In the genomic region with DNA sequence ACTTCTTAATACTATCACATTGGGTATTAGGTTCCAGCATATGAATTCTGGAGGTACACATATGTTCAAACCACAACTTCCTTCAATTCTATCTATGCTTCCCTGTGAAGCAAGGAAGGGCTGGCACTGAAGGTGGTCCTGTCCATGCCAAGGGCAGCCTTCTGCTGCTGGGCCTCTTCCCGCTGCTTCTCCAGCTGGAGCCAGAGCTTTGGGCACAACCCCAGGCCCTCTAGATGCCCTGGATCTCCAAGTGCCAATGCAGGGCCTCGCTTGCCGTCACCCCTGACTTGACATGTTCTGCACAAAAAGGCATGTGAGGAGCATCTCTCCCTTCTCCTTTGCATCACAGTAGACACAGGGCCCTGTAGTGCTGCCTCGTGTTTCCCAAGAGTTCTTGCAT, we compare ENCODE assay signal across 28 cellular contexts.
"Had no signal": no experiment of that assay in that cellular context is flagged by ENCODE, and none has a peak within 500 bp of the region (broad histone marks: within the 10 kb centered on the region; RNA-seq: fewer than 3 reads in every experiment).

No MANE protein-coding gene starts in this region.

- H3K4me3 ChIP-seq: pancreas, prostate gland, right atrium auricular region, right lobe of liver, sigmoid colon, stomach, thoracic aorta, thyroid gland, tibial nerve, upper lobe of left lung, vagina had no signal

- DNase-seq: naive thymus-derived CD8-positive, alpha-beta T cell; nephron progenitor cell; nucleus accumbens; pancreas; retina; right lobe of liver; sigmoid colon; small intestine; stimulated activated CD4-positive, alpha-beta T cell treated with anti-CD3 and anti-CD28 coated beads, Interleukin-15, amount 100 ng/mL, for 24 hours; stimulated activated CD4-positive, alpha-beta T cell treated with anti-CD3 and anti-CD28 coated beads, Interleukin-2, amount 100 ng/mL, for 24 hours; stimulated activated CD4-positive, alpha-beta T cell treated with anti-CD3 and anti-CD28 coated beads, Interleukin-2, amount 100 ng/mL, for 48 hours; stimulated activated CD4-positive, alpha-beta T cell treated with anti-CD3 and anti-CD28 coated beads, Interleukin-4, amount 100 ng/mL, for 24 hours; stimulated activated naive CD4-positive, alpha-beta T cell treated with Interleukin-2 at 50 U/mL for 16 hours; stomach; thyroid gland; trophoblast cell; upper lobe of left lung had no signal

- H3K36me3 ChIP-seq: neutrophil, pancreas, prostate gland, right atrium auricular region, right lobe of liver, sigmoid colon, stomach, thoracic aorta, thyroid gland, tibial nerve, upper lobe of left lung, vagina had no signal

- H3K9me3 Mint-ChIP-seq: naive thymus-derived CD8-positive, alpha-beta T cell; natural killer cell treated with Interleukin-12 subunit alpha and Interleukin-12 subunit beta and Interleukin-15 and Interleukin-18, amount 100 ng/mL, for 72 hours; nephron progenitor cell; neural crest cell; stimulated activated memory B cell treated with anti-CD40 and anti-IgM and Interleukin-4, amounts not matched to agents 10 μg/mL and 1 μg/mL and 100 μg/mL, for 72 hours; stimulated activated naive CD8-positive, alpha-beta T cell treated with anti-CD3 and anti-CD28 coated beads, Interleukin-15, Interleukin-2, amounts not matched to agents 100 ng/mL and 50 ng/mL, for 24 hours had no signal

- H3K27ac Mint-ChIP-seq: natural killer cell treated with Interleukin-12 subunit alpha and Interleukin-12 subunit beta and Interleukin-15 and Interleukin-18, amount 100 ng/mL, for 72 hours; nephron progenitor cell; stimulated activated memory B cell treated with anti-CD40 and anti-IgM and Interleukin-4, amounts not matched to agents 10 μg/mL and 1 μg/mL and 100 μg/mL, for 72 hours; stimulated activated naive CD8-positive, alpha-beta T cell treated with anti-CD3 and anti-CD28 coated beads, Interleukin-15, Interleukin-2, amounts not matched to agents 100 ng/mL and 50 ng/mL, for 24 hours had no signal

- ATAC-seq: naive thymus-derived CD8-positive, alpha-beta T cell; natural killer cell treated with Interleukin-12 subunit alpha and Interleukin-12 subunit beta and Interleukin-15 and Interleukin-18, amount 100 ng/mL, for 72 hours; pancreas; right lobe of liver; stimulated activated memory B cell treated with anti-CD40 and anti-IgM and Interleukin-4, amounts not matched to agents 10 μg/mL and 1 μg/mL and 100 μg/mL, for 72 hours had no signal

- H3K27ac ChIP-seq: neutrophil, pancreas, prostate gland, right atrium auricular region, right lobe of liver, sigmoid colon, stomach, thoracic aorta, thyroid gland, tibial nerve, upper lobe of left lung, vagina had no signal

- H3K9me3 ChIP-seq: neutrophil, pancreas, prostate gland, right atrium auricular region, right lobe of liver, sigmoid colon, stomach, thoracic aorta, thyroid gland, tibial nerve, upper lobe of left lung, vagina had no signal

- H3K4me1 ChIP-seq: pancreas, prostate gland, right atrium auricular region, right lobe of liver, sigmoid colon, stomach, thyroid gland, tibial nerve, upper lobe of left lung, vagina had no signal

- FAIRE-seq: pancreas, small intestine, urothelium cell line had no signal

- H3K4me3 Mint-ChIP-seq: naive thymus-derived CD8-positive, alpha-beta T cell; natural killer cell treated with Interleukin-12 subunit alpha and Interleukin-12 subunit beta and Interleukin-15 and Interleukin-18, amount 100 ng/mL, for 72 hours; nephron progenitor cell; neural crest cell; stimulated activated memory B cell treated with anti-CD40 and anti-IgM and Interleukin-4, amounts not matched to agents 10 μg/mL and 1 μg/mL and 100 μg/mL, for 72 hours; stimulated activated naive CD8-positive, alpha-beta T cell treated with anti-CD3 and anti-CD28 coated beads, Interleukin-15, Interleukin-2, amounts not matched to agents 100 ng/mL and 50 ng/mL, for 24 hours had no signal

- H3K36me3 Mint-ChIP-seq: naive thymus-derived CD8-positive, alpha-beta T cell; natural killer cell treated with Interleukin-12 subunit alpha and Interleukin-12 subunit beta and Interleukin-15 and Interleukin-18, amount 100 ng/mL, for 72 hours; stimulated activated memory B cell treated with anti-CD40 and anti-IgM and Interleukin-4, amounts not matched to agents 10 μg/mL and 1 μg/mL and 100 μg/mL, for 72 hours had no signal

- H3K4me1 Mint-ChIP-seq: stimulated activated memory B cell treated with anti-CD40 and anti-IgM and Interleukin-4, amounts not matched to agents 10 μg/mL and 1 μg/mL and 100 μg/mL, for 72 hours had no signal

- H3K27me3 ChIP-seq: neutrophil, pancreas, right atrium auricular region, right lobe of liver, sigmoid colon, stomach, thyroid gland, tibial nerve, upper lobe of left lung, vagina had no signal
